1 cellular context compared by ENCODE assay signal in the genomic region with DNA sequence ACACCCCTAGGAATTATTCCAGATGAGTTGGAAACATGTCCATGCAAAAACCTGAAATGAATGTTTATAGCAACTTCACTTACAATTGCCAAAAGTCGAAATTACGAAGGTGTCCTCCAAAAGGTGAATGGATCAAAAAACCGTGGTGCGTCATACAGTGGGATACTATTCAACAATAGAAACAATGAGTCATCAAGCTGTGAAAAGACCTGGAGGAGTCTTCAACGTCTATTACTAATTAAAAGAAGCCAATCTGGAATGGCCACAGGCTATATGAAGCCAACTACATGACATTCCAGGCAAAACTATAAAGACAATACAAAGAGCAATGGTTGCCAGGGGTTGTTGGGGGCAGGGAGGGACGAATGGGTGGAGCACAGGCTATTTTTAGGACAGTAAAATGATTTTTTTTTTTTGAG.
TF ChIP-seq lines count a peak whose summit lies in the region.

No MANE protein-coding gene starts in this region.

TF ChIP-seq in IMR-90, 13 proteins besides CTCF, POLR2A, EP300 and RAD21:
- TF ChIP-seq RFX5 (IDR thresholded peaks at IDR 0.05; ENCODE audit: low read depth, low read length) (no peak), FOS (IDR thresholded peaks at IDR 0.05; ENCODE audit: low read depth, low read length) (peak; percentile 26; the same call in 1 of the 2 replicates)
TF ChIP-seq in IMR-90: peak in this region for 1.
